ENCODE assay signal across 1 cellular context in genomic region chr9:88933607-88934379, GRCh38.
TF ChIP-seq lines count a peak whose summit lies in the region.

No MANE protein-coding gene starts in this region.

TF ChIP-seq in K562, 482 proteins besides CTCF, POLR2A, EP300 and RAD21 (continued from another document and continues in another):
- TF ChIP-seq, protein P1, sequence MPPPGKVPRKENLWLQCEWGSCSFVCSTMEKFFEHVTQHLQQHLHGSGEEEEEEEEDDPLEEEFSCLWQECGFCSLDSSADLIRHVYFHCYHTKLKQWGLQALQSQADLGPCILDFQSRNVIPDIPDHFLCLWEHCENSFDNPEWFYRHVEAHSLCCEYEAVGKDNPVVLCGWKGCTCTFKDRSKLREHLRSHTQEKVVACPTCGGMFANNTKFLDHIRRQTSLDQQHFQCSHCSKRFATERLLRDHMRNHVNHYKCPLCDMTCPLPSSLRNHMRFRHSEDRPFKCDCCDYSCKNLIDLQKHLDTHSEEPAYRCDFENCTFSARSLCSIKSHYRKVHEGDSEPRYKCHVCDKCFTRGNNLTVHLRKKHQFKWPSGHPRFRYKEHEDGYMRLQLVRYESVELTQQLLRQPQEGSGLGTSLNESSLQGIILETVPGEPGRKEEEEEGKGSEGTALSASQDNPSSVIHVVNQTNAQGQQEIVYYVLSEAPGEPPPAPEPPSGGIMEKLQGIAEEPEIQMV (tag; conservative IDR thresholded peaks at IDR 0.05; ENCODE audit: low read depth), result no peak
- no peak for TF ChIP-seq KLF1 (tag; IDR thresholded peaks at IDR 0.05)
- TF ChIP-seq SFPQ (IDR thresholded peaks at IDR 0.05; ENCODE audit: low read depth, low read length), result no peak
- no peak for TF ChIP-seq ZNF75A (CRISPR knock-in tag; IDR thresholded peaks at IDR 0.05)
- TF ChIP-seq ZBTB7A (IDR thresholded peaks at IDR 0.05; ENCODE audit: borderline replicate concordance, control insufficient read depth, low read depth, low read length), result no peak
- TF ChIP-seq NFIC (IDR thresholded peaks at IDR 0.05), result peak; percentile 60
- TF ChIP-seq ASH1L (IDR thresholded peaks at IDR 0.05; ENCODE audit: borderline replicate concordance, low read depth, partially characterized antibody), result no peak
- TF ChIP-seq ZNF511 (CRISPR knock-in tag; IDR thresholded peaks at IDR 0.05), result no peak
- no peak for TF ChIP-seq PYGO2 (tag; IDR thresholded peaks at IDR 0.05)
- no peak for TF ChIP-seq MYBL2 (IDR thresholded peaks at IDR 0.05; ENCODE audit: low read depth)
- no peak for TF ChIP-seq MYBL2 (CRISPR knock-in tag; IDR thresholded peaks at IDR 0.05; ENCODE audit: borderline replicate concordance)
- peak; percentile 70 for TF ChIP-seq FOSL1 (tag; conservative IDR thresholded peaks at IDR 0.05)
- TF ChIP-seq CHD2 (IDR thresholded peaks at IDR 0.05; ENCODE audit: low read depth, low read length), result no peak
- no peak for TF ChIP-seq PBX2 (CRISPR knock-in tag; IDR thresholded peaks at IDR 0.05; ENCODE audit: low read depth)
- no peak for TF ChIP-seq PBX2 (tag; conservative IDR thresholded peaks at IDR 0.05; ENCODE audit: low read depth)
- TF ChIP-seq THAP7 (CRISPR knock-in tag; IDR thresholded peaks at IDR 0.05), result no peak
- TF ChIP-seq NR1H2 (CRISPR knock-in tag; IDR thresholded peaks at IDR 0.05), result no peak
- TF ChIP-seq, protein P2, sequence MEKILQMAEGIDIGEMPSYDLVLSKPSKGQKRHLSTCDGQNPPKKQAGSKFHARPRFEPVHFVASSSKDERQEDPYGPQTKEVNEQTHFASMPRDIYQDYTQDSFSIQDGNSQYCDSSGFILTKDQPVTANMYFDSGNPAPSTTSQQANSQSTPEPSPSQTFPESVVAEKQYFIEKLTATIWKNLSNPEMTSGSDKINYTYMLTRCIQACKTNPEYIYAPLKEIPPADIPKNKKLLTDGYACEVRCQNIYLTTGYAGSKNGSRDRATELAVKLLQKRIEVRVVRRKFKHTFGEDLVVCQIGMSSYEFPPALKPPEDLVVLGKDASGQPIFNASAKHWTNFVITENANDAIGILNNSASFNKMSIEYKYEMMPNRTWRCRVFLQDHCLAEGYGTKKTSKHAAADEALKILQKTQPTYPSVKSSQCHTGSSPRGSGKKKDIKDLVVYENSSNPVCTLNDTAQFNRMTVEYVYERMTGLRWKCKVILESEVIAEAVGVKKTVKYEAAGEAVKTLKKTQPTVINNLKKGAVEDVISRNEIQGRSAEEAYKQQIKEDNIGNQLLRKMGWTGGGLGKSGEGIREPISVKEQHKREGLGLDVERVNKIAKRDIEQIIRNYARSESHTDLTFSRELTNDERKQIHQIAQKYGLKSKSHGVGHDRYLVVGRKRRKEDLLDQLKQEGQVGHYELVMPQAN (IDR thresholded peaks at IDR 0.05; ENCODE audit: borderline replicate concordance), result no peak
- no peak for TF ChIP-seq CXXC5 (CRISPR knock-in tag; IDR thresholded peaks at IDR 0.05)
- no peak for TF ChIP-seq BCLAF1 (IDR thresholded peaks at IDR 0.05; ENCODE audit: borderline replicate concordance in 1 of 2, control insufficient read depth in 1 of 2, low read depth in 2 of 2, low read length in 1 of 2)
- no peak for TF ChIP-seq HMGN3 (IDR thresholded peaks at IDR 0.05; ENCODE audit: borderline replicate concordance, extremely low read depth, insufficient read length, low read depth, low read length)
- no peak for TF ChIP-seq SRSF7 (optimal IDR thresholded peaks at IDR 0.05; ENCODE audit: low read depth, low read length)
- no peak for TF ChIP-seq MTF1 (CRISPR knock-in tag; IDR thresholded peaks at IDR 0.05; ENCODE audit: borderline replicate concordance)
- no peak for TF ChIP-seq ZBTB8A (IDR thresholded peaks at IDR 0.05; ENCODE audit: partially characterized antibody)
- TF ChIP-seq POLR2G (IDR thresholded peaks at IDR 0.05; ENCODE audit: low read depth, low read length), result no peak
- no peak for TF ChIP-seq YBX1 (IDR thresholded peaks at IDR 0.05)
- TF ChIP-seq CCNT2 (IDR thresholded peaks at IDR 0.05; ENCODE audit: borderline replicate concordance, extremely low read depth, insufficient read length, low read depth, low read length), result no peak
- TF ChIP-seq TBP (optimal IDR thresholded peaks at IDR 0.05; ENCODE audit: low read depth, low read length), result no peak
- TF ChIP-seq XRCC3 (IDR thresholded peaks at IDR 0.05), result no peak
- no peak for TF ChIP-seq ETS2 (tag; IDR thresholded peaks at IDR 0.05; ENCODE audit: borderline replicate concordance, poor library complexity, severe bottlenecking)
- TF ChIP-seq KDM1A (IDR thresholded peaks at IDR 0.05), result peak; percentile 6 to 51; a peak in 1 of 4 replicates
- no peak for TF ChIP-seq CHCHD3 (CRISPR knock-in tag; IDR thresholded peaks at IDR 0.05)
- no peak for TF ChIP-seq CBX8 (IDR thresholded peaks at IDR 0.05; ENCODE audit: borderline replicate concordance, extremely low read depth, low read depth, low read length, poor library complexity, severe bottlenecking)
- TF ChIP-seq, protein P3, sequence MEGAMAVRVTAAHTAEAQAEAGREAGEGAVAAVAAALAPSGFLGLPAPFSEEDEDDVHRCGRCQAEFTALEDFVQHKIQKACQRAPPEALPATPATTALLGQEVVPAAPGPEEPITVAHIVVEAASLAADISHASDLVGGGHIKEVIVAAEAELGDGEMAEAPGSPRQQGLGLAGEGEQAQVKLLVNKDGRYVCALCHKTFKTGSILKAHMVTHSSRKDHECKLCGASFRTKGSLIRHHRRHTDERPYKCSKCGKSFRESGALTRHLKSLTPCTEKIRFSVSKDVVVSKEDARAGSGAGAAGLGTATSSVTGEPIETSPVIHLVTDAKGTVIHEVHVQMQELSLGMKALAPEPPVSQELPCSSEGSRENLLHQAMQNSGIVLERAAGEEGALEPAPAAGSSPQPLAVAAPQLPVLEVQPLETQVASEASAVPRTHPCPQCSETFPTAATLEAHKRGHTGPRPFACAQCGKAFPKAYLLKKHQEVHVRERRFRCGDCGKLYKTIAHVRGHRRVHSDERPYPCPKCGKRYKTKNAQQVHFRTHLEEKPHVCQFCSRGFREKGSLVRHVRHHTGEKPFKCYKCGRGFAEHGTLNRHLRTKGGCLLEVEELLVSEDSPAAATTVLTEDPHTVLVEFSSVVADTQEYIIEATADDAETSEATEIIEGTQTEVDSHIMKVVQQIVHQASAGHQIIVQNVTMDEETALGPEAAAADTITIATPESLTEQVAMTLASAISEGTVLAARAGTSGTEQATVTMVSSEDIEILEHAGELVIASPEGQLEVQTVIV (CRISPR knock-in tag; IDR thresholded peaks at IDR 0.05; ENCODE audit: borderline replicate concordance), result no peak
- no peak for TF ChIP-seq TAF15 (IDR thresholded peaks at IDR 0.05; ENCODE audit: low read depth, low read length)
- TF ChIP-seq PHTF2 (CRISPR knock-in tag; IDR thresholded peaks at IDR 0.05), result no peak
- no peak for TF ChIP-seq PTTG1 (tag; IDR thresholded peaks at IDR 0.05; ENCODE audit: low read depth)
- TF ChIP-seq HDAC2 (IDR thresholded peaks at IDR 0.05), result 0 out of 2 replicates have a peak, but pooled peaks have one; percentile 31
- TF ChIP-seq MCM3 (IDR thresholded peaks at IDR 0.05), result no peak
- no peak for TF ChIP-seq EP400 (IDR thresholded peaks at IDR 0.05)
- TF ChIP-seq, protein P4, sequence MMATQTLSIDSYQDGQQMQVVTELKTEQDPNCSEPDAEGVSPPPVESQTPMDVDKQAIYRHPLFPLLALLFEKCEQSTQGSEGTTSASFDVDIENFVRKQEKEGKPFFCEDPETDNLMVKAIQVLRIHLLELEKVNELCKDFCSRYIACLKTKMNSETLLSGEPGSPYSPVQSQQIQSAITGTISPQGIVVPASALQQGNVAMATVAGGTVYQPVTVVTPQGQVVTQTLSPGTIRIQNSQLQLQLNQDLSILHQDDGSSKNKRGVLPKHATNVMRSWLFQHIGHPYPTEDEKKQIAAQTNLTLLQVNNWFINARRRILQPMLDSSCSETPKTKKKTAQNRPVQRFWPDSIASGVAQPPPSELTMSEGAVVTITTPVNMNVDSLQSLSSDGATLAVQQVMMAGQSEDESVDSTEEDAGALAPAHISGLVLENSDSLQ (IDR thresholded peaks at IDR 0.05), result no peak
- TF ChIP-seq MTA2 (IDR thresholded peaks at IDR 0.05; ENCODE audit: low read depth), result peak; percentile 69
- TF ChIP-seq ZNF217 (CRISPR knock-in tag; IDR thresholded peaks at IDR 0.05), result no peak
- TF ChIP-seq CBX2 (IDR thresholded peaks at IDR 0.05; ENCODE audit: insufficient read depth, low read length, poor library complexity, severe bottlenecking), result no peak
- TF ChIP-seq NFE2 (IDR thresholded peaks at IDR 0.05; ENCODE audit: low read depth), result no peak
- TF ChIP-seq SNAPC5 (CRISPR knock-in tag; IDR thresholded peaks at IDR 0.05), result no peak
- TF ChIP-seq ZNF444 (CRISPR knock-in tag; IDR thresholded peaks at IDR 0.05), result no peak
- no peak for TF ChIP-seq GABPA (tag; conservative IDR thresholded peaks at IDR 0.05; ENCODE audit: low read depth)
- TF ChIP-seq PTBP1 (IDR thresholded peaks at IDR 0.05; ENCODE audit: low read depth, low read length), result no peak
- TF ChIP-seq ZNF263 (CRISPR knock-in tag; IDR thresholded peaks at IDR 0.05; ENCODE audit: borderline replicate concordance), result no peak
